In genomic region chr17:81426676-81427445, GRCh38 we compare ENCODE assay signal across 17 cellular contexts. TPM values are rescaled to one million over a fixed set of nuclear protein-coding genes. Genes with fewer than 3 reads are reported as not detected.
A peak's percentile ranks its signal among the peaks of the same experiment; 100 is the strongest.
DNase-seq lines count a peak whose midpoint lies in the region; ATAC-seq and TF ChIP-seq lines count a peak whose summit lies in the region.
"Had no signal": no experiment of that assay in that cellular context is flagged by ENCODE, and none has a peak within 500 bp of the region (broad histone marks: within the 10 kb centered on the region; RNA-seq: fewer than 3 reads in every experiment).

No MANE protein-coding gene starts in this region.

- 59 to 64% methylated on average over 27 of the region's 27 CpGs for WGBS in heart right ventricle, 2 donors

- H3K27me3 ChIP-seq in heart right ventricle (peaks cover 0 to 38% (median 0%) of the 10 kb centered on the region in 7 donors), mucosa of stomach (ENCODE audit: control insufficient read depth, insufficient read depth, low read length) (peaks cover 26% of the 10 kb centered on the region)
- H3K27me3 ChIP-seq: adrenal gland, right lobe of liver had no signal

- peak in 2 of 8 donors; percentile 2 to 23 for ATAC-seq in heart right ventricle
- no peak for ATAC-seq in stimulated activated naive CD8-positive, alpha-beta T cell treated with anti-CD3 and anti-CD28 coated beads, Interleukin-15, Interleukin-2, amounts not matched to agents 100 U/mL and 50 U/mL, for 24 hours
- no peak for ATAC-seq in GM19324 (IDR thresholded peaks at IDR 0.05; ENCODE audit: low FRiP score, unreplicated experiment)

- CTCF ChIA-PET in GM10248 (lab: Yijun Ruan, JAX) = no interaction called here

- peak overlapping the region; percentile 22 for H3K9ac ChIP-seq in mucosa of stomach (ENCODE audit: low read length)

- H3K36me3 ChIP-seq in heart right ventricle (no peaks in the 10 kb centered on the region), mucosa of stomach (ENCODE audit: control insufficient read depth, insufficient read depth, low read length) (no peaks in the 10 kb centered on the region)
- H3K36me3 ChIP-seq: adrenal gland, right lobe of liver had no signal

- intact Hi-C loops in heart right ventricle (cut with DNase I) (loop anchor here in 3 of 10 donors (5.0 to 10.0 kb wide), 3 partner anchors 40 to 48 kb away; no protein-coding TSS in a partner anchor), cardiac septum (cut with DNase I) (loop anchor here (2.0 kb wide), 1 partner anchor 56 kb away; no protein-coding TSS in a partner anchor)

- POLR2A ChIA-PET in GM10248 (lab: Yijun Ruan, JAX) = no interaction called here

- no peaks in the 10 kb centered on the region for H3K9me3 ChIP-seq in heart right ventricle
- no peaks in the 10 kb centered on the region for H3K9me3 ChIP-seq in mucosa of stomach (ENCODE audit: control insufficient read depth, low read length)
- H3K9me3 ChIP-seq: adrenal gland, right lobe of liver had no signal

- TF ChIP-seq CTCF in heart right ventricle (IDR thresholded peaks at IDR 0.05) = peak in 1 of 9 donors; percentile 9
- TF ChIP-seq CTCF in GM10248 (IDR thresholded peaks at IDR 0.05; ENCODE audit: control extremely low read depth, extremely low read depth, low read depth, missing control alignments) = no peak

- H3K4me3 ChIP-seq in heart right ventricle (peak overlapping the region in 1 of 10 donors; percentile 3), mucosa of stomach (ENCODE audit: low read length) (no peak overlapping the region)
- H3K4me3 ChIP-seq: adrenal gland, right lobe of liver, SK-N-MC had no signal

- H3K27ac ChIP-seq in heart right ventricle = peak overlapping the region in 6 of 10 donors; percentile 9 to 57 (median 40)
- H3K27ac ChIP-seq in caudate nucleus (ENCODE audit: low read depth, low read length) = peak overlapping the region; percentile 76
- H3K27ac ChIP-seq: adrenal gland, right lobe of liver had no signal

- H3K4me1 ChIP-seq in heart right ventricle = peaks cover 55 to 70% (median 67%) of the 10 kb centered on the region in 9 donors
- peaks cover 59% of the 10 kb centered on the region for H3K4me1 ChIP-seq in mucosa of stomach (ENCODE audit: control insufficient read depth, insufficient read depth, low read length)

- DNase-seq in heart right ventricle = no peak
- DNase-seq in cardiac septum (ENCODE audit: low spot score) = no peak
- peak in 39 of 61 donors; percentile 14 to 73 (median 42) for DNase-seq in caudate nucleus (lab: John Stamatoyannopoulos, UW)
- DNase-seq in stimulated activated naive CD8-positive, alpha-beta T cell treated with anti-CD3 and anti-CD28 coated beads, Interleukin-15, Interleukin-2, amounts not matched to agents 100 U/mL and 50 U/mL, for 24 hours = no peak
- no peak for DNase-seq in GM10248 (ENCODE audit: extremely low spot score)
- DNase-seq in GM03348 (ENCODE audit: low spot score) = no peak
- DNase-seq: Calu3; cerebellar nuclear complex; NCI-H510A; stimulated activated CD4-positive, alpha-beta T cell treated with anti-CD3 and anti-CD28 coated beads, Interleukin-4, amount 100 ng/mL, for 24 hours; trophoblast cell had no signal

RNA-seq across cellular contexts. Expression of gene BAHCC1, which starts 31.6 kb away (rescaled TPM):
- total RNA-seq in heart right ventricle = 10 to 100 TPM in 2 of 10 donors, 1 to 10 TPM in 8; 6.3 to 11.1 (median 9.2) TPM
- 10 to 100 TPM in 1 of 2 donors, 1 to 10 TPM in 1; 4.8 to 13.1 TPM for polyA plus RNA-seq in heart right ventricle
- total RNA-seq in cardiac septum = 13.5 TPM
- polyA plus RNA-seq: IgD-negative memory B cell had no signal

Comparison
In these comparisons a context has a peak if more than half of its experiments do, and no peak if none do; other contexts are left out.
1. DNase-seq: peak in caudate nucleus (39 of 61); none in heart right ventricle (0 of 2), cardiac septum (single experiment), stimulated activated naive CD8-positive, alpha-beta T cell treated with anti-CD3 and anti-CD28 coated beads, Interleukin-15, Interleukin-2, amounts not matched to agents 100 U/mL and 50 U/mL, for 24 hours (single experiment), GM10248 (single experiment) and GM03348 (single experiment).